Comparison of ENCODE assay signal across 8 cellular contexts in genomic region chr13:97212540-97213146, GRCh38. TPM values are rescaled to one million over a fixed set of nuclear protein-coding genes. Genes with fewer than 3 reads are reported as not detected.
DNase-seq lines count a peak whose midpoint lies in the region; ATAC-seq and TF ChIP-seq lines count a peak whose summit lies in the region.

No MANE protein-coding gene starts in this region.

- no peaks in the 10 kb centered on the region for H3K9me3 ChIP-seq in Loucy (ENCODE audit: insufficient read depth, low read depth, low read length)

- H3K36me3 ChIP-seq in Loucy (ENCODE audit: insufficient read depth, low read length): no peaks in the 10 kb centered on the region
- no peaks in the 10 kb centered on the region for H3K36me3 ChIP-seq in kidney epithelial cell (ENCODE audit: control insufficient read depth, insufficient read depth, low read length)

- H3K4me1 ChIP-seq in Loucy (ENCODE audit: insufficient read depth, low read length, poor library complexity, severe bottlenecking): peaks cover 20% of the 10 kb centered on the region

- no peaks in the 10 kb centered on the region for H4K20me1 ChIP-seq in Loucy (ENCODE audit: insufficient read depth, low read length, poor library complexity, severe bottlenecking)

- no peak overlapping the region for H3K4me2 ChIP-seq in Loucy (ENCODE audit: low read depth, low read length, poor library complexity, severe bottlenecking)

- peaks cover 32% of the 10 kb centered on the region for H3K27me3 ChIP-seq in Loucy (ENCODE audit: insufficient read depth, low read length, poor library complexity, severe bottlenecking)
- no peaks in the 10 kb centered on the region for H3K27me3 ChIP-seq in kidney epithelial cell (ENCODE audit: control insufficient read depth, insufficient read depth, low read length)

- H3K9me2 ChIP-seq in Loucy (replicated peaks; ENCODE audit: low read depth, low read length): no peaks in the 10 kb centered on the region

- DNase-seq in NCI-H1092 treated with DMSO at 0.1 percent for 48 hours (lab: John Stamatoyannopoulos, UW) (peak; percentile 25), NCI-H1092 (lab: John Stamatoyannopoulos, UW) (no peak), astrocyte of the cerebellum (ENCODE audit: low read depth) (no peak), kidney epithelial cell (ENCODE audit: low read depth) (no peak)
- DNase-seq in effector CD8-positive, alpha-beta T cell (lab: John Stamatoyannopoulos, UW): no peak
- DNase-seq in activated CD4-positive, alpha-beta T cell treated with anti-CD3 and anti-CD28 coated beads, Interleukin-2, amount 50 U/mL, for 48 hours: no peak

- H3K4me3 ChIP-seq in Loucy (ENCODE audit: low read length, poor library complexity, severe bottlenecking): no peak overlapping the region
- H3K4me3 ChIP-seq in astrocyte of the cerebellum (ENCODE audit: low read depth, low read length): no peak overlapping the region
- H3K4me3 ChIP-seq in kidney epithelial cell (ENCODE audit: low read depth, low read length): no peak overlapping the region

- H3K9ac ChIP-seq in Loucy (ENCODE audit: low read depth, low read length, poor library complexity, severe bottlenecking): no peak overlapping the region

- no peaks in the 10 kb centered on the region for H3F3A ChIP-seq in Loucy (ENCODE audit: low read depth)

- TF ChIP-seq CTCF in Loucy (conservative IDR thresholded peaks at IDR 0.05; ENCODE audit: low read length) (peak; percentile 72), astrocyte of the cerebellum (IDR thresholded peaks at IDR 0.05; ENCODE audit: low read depth, low read length, missing control alignments) (peak; percentile 82), kidney epithelial cell (IDR thresholded peaks at IDR 0.05; ENCODE audit: insufficient read depth, low read length, poor library complexity, severe bottlenecking) (peak; percentile 51)

- no peaks in the 10 kb centered on the region for H3K79me2 ChIP-seq in Loucy (ENCODE audit: insufficient read depth, low read length)

- in situ Hi-C loops in astrocyte of the cerebellum (cut with HindIII; ENCODE audit: low sequenced_read_pairs): loop anchor here (10.0 kb wide), 1 partner anchor 98 kb away; no protein-coding TSS in a partner anchor

- ATAC-seq in HG02973 (IDR thresholded peaks at IDR 0.05; ENCODE audit: unreplicated experiment): no peak

- no peak overlapping the region for H2AFZ ChIP-seq in Loucy (ENCODE audit: low read length)

RNA-seq across cellular contexts. Expression of gene MBNL2, which starts 9.5 kb away (rescaled TPM):
- total RNA-seq in kidney epithelial cell: 42.4 and 45.0 TPM in 2 replicates
